In genomic region chr14:65594153-65594881, GRCh38 we compare ENCODE assay signal across 17 cellular contexts.
DNase-seq lines count a peak whose midpoint lies in the region; ATAC-seq, FAIRE-seq and TF ChIP-seq lines count a peak whose summit lies in the region.
"Had no signal": no experiment of that assay in that cellular context is flagged by ENCODE, and none has a peak within 500 bp of the region (broad histone marks: within the 10 kb centered on the region; RNA-seq: fewer than 3 reads in every experiment).

No MANE protein-coding gene starts in this region.

- H3K36me3 ChIP-seq in GM23338 (ENCODE audit: insufficient read depth) (no peaks in the 10 kb centered on the region), iPS DF 6.9 (ENCODE audit: control insufficient read depth, insufficient read depth, low read length) (no peaks in the 10 kb centered on the region), pancreas (no peaks in the 10 kb centered on the region)
- H3K36me3 ChIP-seq: cardiac muscle cell, gastroesophageal sphincter, right atrium auricular region had no signal

- intact Hi-C loops in pancreas (cut with DNase I), result no loop called here

- H3K4me2 ChIP-seq in GM23338, result no peak overlapping the region

- H3F3A ChIP-seq in GM23338 (replicated peaks; ENCODE audit: low read depth), result no peaks in the 10 kb centered on the region

- H3K27ac ChIP-seq in GM23338 (ENCODE audit: low read depth), result no peak overlapping the region
- H3K27ac ChIP-seq in iPS DF 6.9 (ENCODE audit: low read length), result no peak overlapping the region
- no peak overlapping the region for H3K27ac ChIP-seq in pancreas
- H3K27ac ChIP-seq: cardiac muscle cell, gastroesophageal sphincter, right atrium auricular region had no signal

- WGBS in iPS DF 6.9 (ENCODE audit: insufficient coverage, insufficient read length), result no CpG with 5 or more reads among the region's 13 CpGs
- 49 to 50% methylated on average over 13 of the region's 13 CpGs for WGBS in pancreas, 2 donors

- H3K36me3 Mint-ChIP-seq in GM23338 (ENCODE audit: low read depth), result peaks cover 6% of the 10 kb centered on the region; the same call in 2 of the 3 replicates

- no peak for FAIRE-seq in pancreas (lab: Jason Lieb, UNC)
- FAIRE-seq: GM19239 had no signal

- no peak for DNase-seq in GM23338 (ENCODE audit: low spot score)
- DNase-seq in NCI-H510A treated with DMSO at 0.1 percent for 48 hours (lab: John Stamatoyannopoulos, UW), result peak; percentile 55
- peak; percentile 13 for DNase-seq in iPS DF 6.9 (ENCODE audit: low read depth, low spot score)
- peak; percentile 41 to 79 (median 60) for DNase-seq in pancreas
- no peak for DNase-seq in germinal center (ENCODE audit: low spot score)
- DNase-seq: activated naive CD4-positive, alpha-beta T cell treated with anti-CD3 and anti-CD28 coated beads, Interleukin-2, amount 50 U/mL, for 16 hours; GOT3; kidney glomerular epithelial cell; naive thymus-derived CD4-positive, alpha-beta T cell had no signal

- no peaks in the 10 kb centered on the region for H3K79me2 ChIP-seq in GM23338 (replicated peaks; ENCODE audit: insufficient read depth)

- no peak overlapping the region for H3K4me3 Mint-ChIP-seq in GM23338
- H3K4me3 Mint-ChIP-seq: CD14-positive monocyte; naive thymus-derived CD4-positive, alpha-beta T cell had no signal

- H3K4me1 Mint-ChIP-seq in GM23338, result peaks cover 2% of the 10 kb centered on the region; the same call in 1 of the 3 replicates
- H3K4me1 Mint-ChIP-seq: CD14-positive monocyte had no signal

- TF ChIP-seq CTCF in GM23338 (conservative IDR thresholded peaks at IDR 0.05; ENCODE audit: low read depth in 2 of 2), result no peak
- TF ChIP-seq CTCF in pancreas (IDR thresholded peaks at IDR 0.05), result no peak

- H3K27me3 ChIP-seq in GM23338 (ENCODE audit: insufficient read depth) (no peaks in the 10 kb centered on the region), iPS DF 6.9 (ENCODE audit: control insufficient read depth, insufficient read depth, low read length) (no peaks in the 10 kb centered on the region), pancreas (no peaks in the 10 kb centered on the region)
- H3K27me3 ChIP-seq: cardiac muscle cell, gastroesophageal sphincter, right atrium auricular region had no signal

- H3K27me3 Mint-ChIP-seq in GM23338 (ENCODE audit: insufficient read depth, low read depth, poor library complexity), result peaks cover 3% of the 10 kb centered on the region
- H3K27me3 Mint-ChIP-seq: naive thymus-derived CD4-positive, alpha-beta T cell had no signal

- H3K27ac Mint-ChIP-seq in GM23338, result no peak overlapping the region
- H3K27ac Mint-ChIP-seq: naive thymus-derived CD4-positive, alpha-beta T cell had no signal

- H4K20me1 ChIP-seq in GM23338 (replicated peaks; ENCODE audit: insufficient read depth), result no peaks in the 10 kb centered on the region

- H3K4me3 ChIP-seq in GM23338, result no peak overlapping the region
- no peak overlapping the region for H3K4me3 ChIP-seq in iPS DF 6.9 (ENCODE audit: low read length)
- no peak overlapping the region for H3K4me3 ChIP-seq in pancreas
- H3K4me3 ChIP-seq: cardiac muscle cell, gastroesophageal sphincter, right atrium auricular region had no signal

- H3K9me3 ChIP-seq in iPS DF 6.9 (ENCODE audit: control insufficient read depth, insufficient read depth, low read length), result no peaks in the 10 kb centered on the region
- H3K9me3 ChIP-seq in pancreas, result no peaks in the 10 kb centered on the region
- H3K9me3 ChIP-seq: gastroesophageal sphincter, right atrium auricular region had no signal

- ATAC-seq in GM23338 (peak; percentile 63), pancreas (peak; percentile 91 to 99 (median 96)), GM19395 (IDR thresholded peaks at IDR 0.05; ENCODE audit: unreplicated experiment) (no peak), GM18861 (IDR thresholded peaks at IDR 0.05; ENCODE audit: unreplicated experiment) (no peak), GM21576 (IDR thresholded peaks at IDR 0.05; ENCODE audit: unreplicated experiment) (no peak)
- ATAC-seq: gastroesophageal sphincter; naive thymus-derived CD4-positive, alpha-beta T cell had no signal

- peaks cover 10% of the 10 kb centered on the region for H3K9me3 Mint-ChIP-seq in GM23338
- H3K9me3 Mint-ChIP-seq: naive thymus-derived CD4-positive, alpha-beta T cell had no signal

- H3K9me2 ChIP-seq in GM23338 (ENCODE audit: insufficient read depth), result no peaks in the 10 kb centered on the region; the same call in 1 of the 2 replicates

- no peak overlapping the region for H2AFZ ChIP-seq in GM23338

- H3K4me1 ChIP-seq in GM23338 (ENCODE audit: insufficient read depth), result no peaks in the 10 kb centered on the region
- H3K4me1 ChIP-seq in iPS DF 6.9 (ENCODE audit: control insufficient read depth, insufficient read depth, low read length), result peaks cover 2% of the 10 kb centered on the region; the same call in 1 of the 2 replicates
- peaks cover 0 to 7% (median 0%) of the 10 kb centered on the region in 3 donors for H3K4me1 ChIP-seq in pancreas
- H3K4me1 ChIP-seq: gastroesophageal sphincter, right atrium auricular region had no signal

TF ChIP-seq in GM23338, 12 proteins besides CTCF, POLR2A, EP300 and RAD21:
- TF ChIP-seq ZNF331 (CRISPR knock-in tag; IDR thresholded peaks at IDR 0.05; ENCODE audit: low read depth) (no peak), EZH2 (IDR thresholded peaks at IDR 0.05; ENCODE audit: low read depth, unreplicated experiment) (no peak), ETS1 (IDR thresholded peaks at IDR 0.05) (no peak)

Comparison
In these comparisons a context has a peak if more than half of its experiments do, and no peak if none do; other contexts are left out.
1. ATAC-seq: peak in GM23338 (single experiment) and pancreas (4 of 4); none in GM19395 (single experiment), GM18861 (single experiment) and GM21576 (single experiment).
2. DNase-seq: peak in NCI-H510A treated with DMSO at 0.1 percent for 48 hours (single experiment), iPS DF 6.9 (single experiment) and pancreas (6 of 6); none in GM23338 (single experiment) and germinal center (single experiment).